ENCODE assay signal across 7 cellular contexts in genomic region chr6:170152111-170152926, GRCh38.
DNase-seq lines count a peak whose midpoint lies in the region; ATAC-seq and TF ChIP-seq lines count a peak whose summit lies in the region.

No MANE protein-coding gene starts in this region.

- no peaks in the 10 kb centered on the region for H3K36me3 ChIP-seq in suprapubic skin

- WGBS in suprapubic skin: 67% methylated on average over 19 of the region's 36 CpGs

- no peak for TF ChIP-seq EP300 in suprapubic skin (IDR thresholded peaks at IDR 0.05)

- H3K9me3 ChIP-seq in suprapubic skin: no peaks in the 10 kb centered on the region

- intact Hi-C loops in left colon (cut with DNase I, micrococcal nuclease) (no loop called here), posterior vena cava (cut with DNase I) (no loop called here)

- H3K4me1 ChIP-seq in suprapubic skin: peaks cover 25% of the 10 kb centered on the region

- TF ChIP-seq POLR2A in suprapubic skin (IDR thresholded peaks at IDR 0.05) (no peak), GM18505 (IDR thresholded peaks at IDR 0.05; ENCODE audit: borderline replicate concordance, extremely low read depth, insufficient read depth, insufficient read length) (no peak)

- H3K27me3 ChIP-seq in suprapubic skin: peaks cover 29% of the 10 kb centered on the region

- ATAC-seq in left colon (peak; percentile 89), GM18505 (IDR thresholded peaks at IDR 0.05; ENCODE audit: unreplicated experiment) (no peak)

- TF ChIP-seq CTCF in suprapubic skin (IDR thresholded peaks at IDR 0.05): no peak

- peak; percentile 16 for DNase-seq in NCI-H146 treated with DMSO at 0.1 percent for 48 hours (lab: John Stamatoyannopoulos, UW; ENCODE audit: unreplicated experiment)
- DNase-seq in cerebellar cortex (ENCODE audit: low spot score): peak; percentile 66
- peak; percentile 47 to 59 for DNase-seq in left colon
- peak; percentile 72 to 77 for DNase-seq in suprapubic skin (ENCODE audit: low spot score in 2 of 2)
- DNase-seq in NCI-H524 treated with DMSO at 0.1 percent for 48 hours (lab: John Stamatoyannopoulos, UW): no peak
- no peak for DNase-seq in posterior vena cava (ENCODE audit: low spot score)

- H3K27ac ChIP-seq in suprapubic skin: peak overlapping the region; percentile 56

- peak overlapping the region; percentile 14 for H3K4me3 ChIP-seq in suprapubic skin

Comparison
In these comparisons a context has a peak if more than half of its experiments do, and no peak if none do; other contexts are left out.
1. DNase-seq: peak in NCI-H146 treated with DMSO at 0.1 percent for 48 hours (single experiment), cerebellar cortex (single experiment), left colon (2 of 2) and suprapubic skin (2 of 2); none in NCI-H524 treated with DMSO at 0.1 percent for 48 hours (single experiment) and posterior vena cava (single experiment).